In the genomic region with DNA sequence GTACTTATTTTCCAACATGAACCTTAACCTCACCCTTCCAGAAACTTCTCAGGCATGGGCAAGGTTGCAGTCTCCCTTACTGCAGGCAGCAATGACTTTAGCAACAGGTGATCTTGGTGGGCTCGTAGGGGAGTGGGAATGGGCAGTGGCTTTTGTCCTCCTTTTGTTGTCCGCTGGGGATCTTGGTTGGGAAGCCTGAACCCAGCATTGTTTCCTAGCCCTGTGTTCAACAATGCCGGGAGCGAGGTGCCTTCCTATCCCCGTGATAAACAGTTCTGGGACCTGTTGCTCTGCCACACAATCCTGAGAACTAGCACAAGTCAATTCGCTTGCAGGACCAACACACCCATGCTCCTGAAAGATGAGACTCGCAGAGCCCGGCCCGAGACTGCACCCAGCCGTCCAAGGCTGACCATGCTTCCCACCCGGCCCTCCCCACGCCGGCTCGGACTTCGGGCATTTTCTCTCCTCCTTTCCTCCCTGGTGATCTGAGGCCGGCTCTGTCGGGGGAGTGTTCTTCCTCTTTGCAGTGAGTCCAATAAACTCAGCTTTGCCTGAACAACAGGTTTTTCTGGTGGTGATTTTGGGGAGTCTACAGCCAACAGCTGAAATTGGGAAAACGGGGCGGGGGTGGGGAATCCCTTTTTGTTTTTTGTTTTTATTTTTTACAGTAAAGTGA, we compare ENCODE assay signal across 15 cellular contexts. TPM values are rescaled to one million over a fixed set of nuclear protein-coding genes. Genes with fewer than 3 reads are reported as not detected.
DNase-seq lines count a peak whose midpoint lies in the region; ATAC-seq and TF ChIP-seq lines count a peak whose summit lies in the region.
"Had no signal": no experiment of that assay in that cellular context is flagged by ENCODE, and none has a peak within 500 bp of the region (broad histone marks: within the 10 kb centered on the region; RNA-seq: fewer than 3 reads in every experiment).

No MANE protein-coding gene starts in this region.

- H3K27me3 ChIP-seq in vagina (no peaks in the 10 kb centered on the region), spleen (replicated peaks in 1 of 7) (peaks cover 0 to 6% (median 0%) of the 10 kb centered on the region in 7 donors)

- no peaks in the 10 kb centered on the region for H3K9me3 ChIP-seq in mucosa of descending colon
- no peaks in the 10 kb centered on the region for H3K9me3 ChIP-seq in vagina
- H3K9me3 ChIP-seq in spleen, result no peaks in the 10 kb centered on the region
- H3K9me3 ChIP-seq: pancreas had no signal

- WGBS in spleen, 5 donors, result 47 to 69% (median 65%) methylated on average over 19 of the region's 19 CpGs

- H3K4me3 ChIP-seq in NB4 (ENCODE audit: low read depth, low read length), result no peak overlapping the region
- no peak overlapping the region for H3K4me3 ChIP-seq in mucosa of descending colon
- H3K4me3 ChIP-seq in vagina, result no peak overlapping the region
- H3K4me3 ChIP-seq in spleen, result peak overlapping the region in 1 of 8 donors; percentile 8
- H3K4me3 ChIP-seq: pancreas had no signal

- intact Hi-C loops in mucosa of descending colon (cut with DNase I, micrococcal nuclease) (no loop called here), vagina (cut with DNase I) (no loop called here), spleen (cut with DNase I; ENCODE audit: low total_unique reads) (no loop called here)

- H3K27ac ChIP-seq in vagina, result peak overlapping the region; percentile 43
- no peak overlapping the region for H3K27ac ChIP-seq in spleen
- H3K27ac ChIP-seq: pancreas had no signal

- H3K4me1 ChIP-seq in mucosa of descending colon (ENCODE audit: low read depth) (no peaks in the 10 kb centered on the region), vagina (peaks cover 7% of the 10 kb centered on the region), spleen (peaks cover 0 to 48% (median 8%) of the 10 kb centered on the region in 6 donors)
- H3K4me1 ChIP-seq: pancreas had no signal

- DNase-seq in NB4 (ENCODE audit: low read depth) (peak; percentile 68), dermis blood vessel endothelial cell (peak; percentile 10), mucosa of descending colon (no peak), vagina (ENCODE audit: extremely low spot score in 2 of 2) (no peak), spleen (no peak), AML-193 (lab: John Stamatoyannopoulos, UW) (no peak), GM19240 (ENCODE audit: insufficient read length, low spot score) (no peak)
- DNase-seq: activated CD4-positive, alpha-beta memory T cell treated with anti-CD3 and anti-CD28 coated beads for 36 hours; activated naive CD8-positive, alpha-beta T cell treated with anti-CD3 and anti-CD28 coated beads, Interleukin-2, amount 10 ng/mL, durations not matched to agents 7 days and 5 days; activated T-cell treated with anti-CD3 and anti-CD28 coated beads, Interleukin-2, amount 50 U/mL, for 1 hour; hypothalamus; KG1; NCI-H1105 treated with DMSO at 0.1 percent for 48 hours; pancreas; stimulated activated CD4-positive, alpha-beta T cell treated with anti-CD3 and anti-CD28 coated beads, Interleukin-4, amount 100 ng/mL, for 24 hours had no signal

- TF ChIP-seq POLR2A in NB4 (IDR thresholded peaks at IDR 0.05; ENCODE audit: extremely low read depth, insufficient read length), result no peak
- no peak for TF ChIP-seq POLR2A in vagina (IDR thresholded peaks at IDR 0.05)
- TF ChIP-seq POLR2A in spleen (IDR thresholded peaks at IDR 0.05), result no peak

- H3K36me3 ChIP-seq in mucosa of descending colon (ENCODE audit: low read depth), result no peaks in the 10 kb centered on the region
- H3K36me3 ChIP-seq in vagina, result no peaks in the 10 kb centered on the region
- no peaks in the 10 kb centered on the region for H3K36me3 ChIP-seq in spleen
- H3K36me3 ChIP-seq: pancreas had no signal

- peak; percentile 64 for ATAC-seq in mucosa of descending colon

- TF ChIP-seq CTCF in NB4 (IDR thresholded peaks at IDR 0.05; ENCODE audit: low read depth, low read length) (no peak), mucosa of descending colon (IDR thresholded peaks at IDR 0.05) (no peak), vagina (IDR thresholded peaks at IDR 0.05) (no peak), spleen (IDR thresholded peaks at IDR 0.05 in 8 of 11, conservative IDR thresholded peaks at IDR 0.05 in 3 of 11) (no peak)

RNA-seq across cellular contexts. Expression of a gene that starts 20.2 kb away (rescaled TPM):
- total RNA-seq in dermis blood vessel endothelial cell (53.8 and 81.9 TPM in 2 replicates), mucosa of descending colon (10 to 100 TPM; 66.5 to 96.0 (median 85.2) TPM), vagina (46.7 TPM), spleen (100 to 1,000 TPM in 2 of 7 donors, 10 to 100 TPM in 5; 86.2 to 118 (median 91.1) TPM)
- polyA plus RNA-seq in spleen, result 10 to 100 TPM; 46.4 to 85.2 (median 55.2) TPM

RNA-seq across cellular contexts. Expression of a gene that starts 26.9 kb away (rescaled TPM):
- 6.0 and 6.5 TPM in 2 replicates for total RNA-seq in dermis blood vessel endothelial cell
- 1 to 10 TPM; 4.8 to 7.9 (median 7.8) TPM for total RNA-seq in mucosa of descending colon
- total RNA-seq in vagina, result 8.6 TPM
- 10 to 100 TPM in 1 of 7 donors, 1 to 10 TPM in 6; 2.0 to 12.2 (median 6.2) TPM for total RNA-seq in spleen
- polyA plus RNA-seq in spleen, result 1 to 10 TPM; 3.3 to 7.4 (median 4.9) TPM

RNA-seq across cellular contexts. Expression of a gene that starts 27.9 kb away (rescaled TPM):
- total RNA-seq in dermis blood vessel endothelial cell (15.3 and 48.9 TPM in 2 replicates), mucosa of descending colon (10 to 100 TPM; 36.3 to 56.5 (median 48.2) TPM), vagina (38.8 TPM), spleen (10 to 100 TPM; 50.6 to 86.5 (median 62.1) TPM)
- polyA plus RNA-seq in spleen, result 10 to 100 TPM in 2 of 3 donors, 1 to 10 TPM in 1; 9.5 to 22.7 (median 11.4) TPM

RNA-seq across cellular contexts. Expression of a gene that starts 55.1 kb away (rescaled TPM):
- total RNA-seq in dermis blood vessel endothelial cell (12.1 and 27.4 TPM in 2 replicates), mucosa of descending colon (10 to 100 TPM in 2 of 3 donors, 1 to 10 TPM in 1; 3.5 to 21.2 (median 10.2) TPM), vagina (4.2 TPM), spleen (100 to 1,000 TPM in 1 of 7 donors, 10 to 100 TPM in 6; 42.0 to 105 (median 63.6) TPM)
- 10 to 100 TPM; 44.3 to 91.3 (median 47.9) TPM for polyA plus RNA-seq in spleen

Comparison
In these comparisons a context has a peak if more than half of its experiments do, and no peak if none do; other contexts are left out.
1. DNase-seq: peak in NB4 (single experiment) and dermis blood vessel endothelial cell (single experiment); none in mucosa of descending colon (0 of 3), vagina (0 of 2), spleen (single experiment), AML-193 (0 of 2) and GM19240 (single experiment).